ENCODE assay signal across 11 cellular contexts in the genomic region with DNA sequence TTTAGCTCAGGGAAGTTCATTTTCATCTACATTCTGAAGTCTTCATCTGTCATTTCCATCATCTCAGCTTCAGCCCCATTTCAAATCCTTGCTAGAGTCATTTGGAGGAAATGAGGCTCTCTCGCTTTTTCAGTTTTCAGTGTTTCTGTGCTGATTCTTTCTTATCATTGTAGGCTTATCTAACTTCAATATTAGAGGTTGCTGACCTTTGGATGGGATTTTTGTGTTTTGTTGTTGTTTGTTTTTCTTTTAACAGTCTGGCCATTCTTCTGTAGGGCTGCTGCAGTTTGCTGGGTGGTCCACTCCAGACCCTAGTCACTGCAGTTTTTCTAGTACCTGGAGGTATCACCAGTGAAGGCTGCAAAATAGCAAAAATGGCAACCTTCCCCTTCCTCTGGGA. TPM values are rescaled to one million over a fixed set of nuclear protein-coding genes. Genes with fewer than 3 reads are reported as not detected.
"Had no signal": no experiment of that assay in that cellular context is flagged by ENCODE, and none has a peak within 500 bp of the region (broad histone marks: within the 10 kb centered on the region; RNA-seq: fewer than 3 reads in every experiment).

No MANE protein-coding gene starts in this region.

- H3K9me3 ChIP-seq: HAP-1 had no signal

- H3K36me3 ChIP-seq: HAP-1 had no signal

- H3K4me1 ChIP-seq: HAP-1 had no signal

- ATAC-seq: HCT116, K562 had no signal

- H3K27ac Mint-ChIP-seq: HFFc6 had no signal

- H3K4me3 Mint-ChIP-seq: HFFc6 had no signal

- H3K9ac ChIP-seq: GM23248 had no signal

- H3K27ac ChIP-seq: GM23248, HL-60 had no signal

- DNase-seq: GM23248, GOT3, H7, HFFc6, IMR-90 had no signal

- H2AFZ ChIP-seq: GM23248 had no signal

- H3K4me3 ChIP-seq: GM23248, HAP-1, K562 had no signal

RNA-seq across cellular contexts. Expression of a gene that starts 8.6 kb away (rescaled TPM):
- total RNA-seq: GM23248, H4, H7, HFFc6, HT1080, IMR-90, K562 had no signal

RNA-seq across cellular contexts. Expression of a gene that starts 26.9 kb away (rescaled TPM):
- total RNA-seq: GM23248, H4, H7, HFFc6, HT1080, IMR-90, K562 had no signal
